ENCODE assay signal across 1 cellular context in the genomic region with DNA sequence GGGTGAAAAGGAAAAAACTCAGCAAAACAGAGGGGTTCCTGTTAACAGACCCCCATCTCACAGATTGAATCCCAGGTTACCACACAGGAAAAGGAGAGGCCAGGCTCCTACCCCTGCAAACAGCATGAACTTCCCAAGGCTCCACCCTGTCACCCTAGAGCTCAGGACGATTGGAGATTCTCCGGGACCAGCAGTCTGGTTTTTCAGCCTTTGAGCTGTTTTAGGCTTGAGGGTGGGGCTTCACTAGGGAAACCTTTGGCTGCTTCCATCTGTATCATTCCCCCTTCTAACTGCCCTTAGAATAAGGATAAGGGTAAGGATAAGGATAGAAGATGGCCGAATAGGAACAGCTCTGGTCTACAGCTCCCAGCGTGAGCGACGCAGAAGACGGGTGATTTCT.
TF ChIP-seq lines count a peak whose summit lies in the region.

No MANE protein-coding gene starts in this region.

TF ChIP-seq in H1, 55 proteins besides CTCF, POLR2A, EP300 and RAD21:
- TF ChIP-seq CHD1 (IDR thresholded peaks at IDR 0.05; ENCODE audit: low read depth, low read length): no peak
- TF ChIP-seq, protein P1, sequence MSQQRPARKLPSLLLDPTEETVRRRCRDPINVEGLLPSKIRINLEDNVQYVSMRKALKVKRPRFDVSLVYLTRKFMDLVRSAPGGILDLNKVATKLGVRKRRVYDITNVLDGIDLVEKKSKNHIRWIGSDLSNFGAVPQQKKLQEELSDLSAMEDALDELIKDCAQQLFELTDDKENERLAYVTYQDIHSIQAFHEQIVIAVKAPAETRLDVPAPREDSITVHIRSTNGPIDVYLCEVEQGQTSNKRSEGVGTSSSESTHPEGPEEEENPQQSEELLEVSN (IDR thresholded peaks at IDR 0.05): peak; percentile 18; the same call in 1 of the 2 replicates
